8 cellular contexts compared by ENCODE assay signal in genomic region chr10:71486465-71487114, GRCh38.
DNase-seq lines count a peak whose midpoint lies in the region; ATAC-seq, FAIRE-seq and TF ChIP-seq lines count a peak whose summit lies in the region.

No MANE protein-coding gene starts in this region.

- H3K4me1 ChIP-seq in body of pancreas: no peaks in the 10 kb centered on the region
- H3K4me1 ChIP-seq in liver (ENCODE audit: control insufficient read depth in 4 of 4, insufficient read depth in 4 of 4, low read length in 3 of 4): no peaks in the 10 kb centered on the region

- H3K4me3 ChIP-seq in body of pancreas (no peak overlapping the region), liver (ENCODE audit: low read depth in 1 of 3, low read length in 3 of 3) (no peak overlapping the region)

- no peak overlapping the region for H3K9ac ChIP-seq in liver (ENCODE audit: low read depth in 1 of 2, low read length in 2 of 2)

- TF ChIP-seq CTCF in 22Rv1 (IDR thresholded peaks at IDR 0.05) (peak; percentile 75), GM13977 (IDR thresholded peaks at IDR 0.05; ENCODE audit: extremely low read depth, insufficient read depth, missing control alignments) (peak; percentile 70), body of pancreas (IDR thresholded peaks at IDR 0.05) (peak in 2 of 7 experiments; percentile 1 to 19), liver (IDR thresholded peaks at IDR 0.05; ENCODE audit: low read depth, low read length, missing input control) (peak; percentile 52)

- ATAC-seq in body of pancreas (peak; percentile 18), GM19455 (IDR thresholded peaks at IDR 0.05; ENCODE audit: unreplicated experiment) (no peak)

- intact Hi-C loops in body of pancreas (cut with DNase I): no loop called here

- no peak for FAIRE-seq in RCC 7860 (lab: Jason Lieb, UNC)

- H3K27me3 ChIP-seq in body of pancreas (no peaks in the 10 kb centered on the region), liver (ENCODE audit: control insufficient read depth in 4 of 4, insufficient read depth in 4 of 4, low read length in 3 of 4) (no peaks in the 10 kb centered on the region)

- H3K9me3 ChIP-seq in body of pancreas (no peaks in the 10 kb centered on the region), liver (ENCODE audit: control insufficient read depth in 4 of 4, low read length in 3 of 4) (no peaks in the 10 kb centered on the region)

- DNase-seq in GM13977 (ENCODE audit: low spot score) (peak; percentile 54), RCC 7860 (ENCODE audit: low spot score) (peak; percentile 15), body of pancreas (peak in 2 of 4 donors; percentile 25 to 35), substantia nigra (lab: John Stamatoyannopoulos, UW) (peak in 26 of 49 donors; percentile 5 to 72 (median 38)), NCI-H2171 treated with DMSO at 0.1 percent for 48 hours (lab: John Stamatoyannopoulos, UW) (no peak)

- WGBS in body of pancreas, 2 donors: 56 to 66% methylated on average over 6 of the region's 6 CpGs
- 63% methylated on average over 6 of the region's 6 CpGs for WGBS in liver

- H3K27ac ChIP-seq in 22Rv1: no peak overlapping the region
- no peak overlapping the region for H3K27ac ChIP-seq in body of pancreas
- no peak overlapping the region for H3K27ac ChIP-seq in liver (ENCODE audit: low read depth in 1 of 2, low read length in 2 of 2)
- no peak overlapping the region for H3K27ac ChIP-seq in substantia nigra (ENCODE audit: low read depth, low read length, poor library complexity, severe bottlenecking)

- TF ChIP-seq RAD21 in liver (IDR thresholded peaks at IDR 0.05): peak; percentile 74 to 82

- no peaks in the 10 kb centered on the region for H3K36me3 ChIP-seq in body of pancreas (replicated peaks in 1 of 2; ENCODE audit: insufficient read depth in 1 of 2, low read depth in 2 of 2)
- H3K36me3 ChIP-seq in liver (ENCODE audit: control insufficient read depth in 4 of 4, insufficient read depth in 3 of 4, low read depth in 1 of 4, low read length in 3 of 4): no peaks in the 10 kb centered on the region

- TF ChIP-seq POLR2A in body of pancreas (IDR thresholded peaks at IDR 0.05): no peak

- in situ Hi-C loops in GM13977 (cut with MboI; ENCODE audit: low pct_unique_long_range_greater_than_20kb, low sequenced_read_pairs, unreplicated experiment): no loop called here

TF ChIP-seq in liver, 16 proteins besides CTCF, POLR2A, EP300 and RAD21:
- TF ChIP-seq ZBTB33 (IDR thresholded peaks at IDR 0.05): no peak
- no peak for TF ChIP-seq FOXA1 (IDR thresholded peaks at IDR 0.05)
- no peak for TF ChIP-seq MAX (IDR thresholded peaks at IDR 0.05)
- TF ChIP-seq TAF1 (conservative IDR thresholded peaks at IDR 0.05): no peak
TF ChIP-seq in liver: peak in this region for 0.
